ENCODE assay signal across 8 cellular contexts in genomic region chr1:93629101-93630059, GRCh38. TPM values are rescaled to one million over a fixed set of nuclear protein-coding genes. Genes with fewer than 3 reads are reported as not detected.
DNase-seq lines count a peak whose midpoint lies in the region; ATAC-seq, FAIRE-seq and TF ChIP-seq lines count a peak whose summit lies in the region.

No MANE protein-coding gene starts in this region.

- intact Hi-C loops in activated T-helper 1 cell treated with anti-CD3 and anti-CD28 coated beads, Interleukin-12 subunit alpha, Interleukin-12 subunit beta, Interleukin-2, Interleukin-4 antibody, amounts not matched to agents 30 ng/mL and 10 ng/mL and 1 ng/mL, durations not matched to agents 14 hours and 24 hours and 36 hours (cut with micrococcal nuclease) = loop anchor here (1.0 to 5.0 kb wide), 7 partner anchors 185 to 325 kb away; partner anchors contain the start of gene GCLM

- CTCF ChIA-PET in A549 (lab: Yijun Ruan, JAX) = interaction anchor here (0.6 to 11.5 kb wide), 42 partner anchors 9 to 366 kb away, joined by 3 to 236 read pairs (median 4); partner anchors contain the start of gene BCAR3
- CTCF ChIA-PET in GM10248 (lab: Yijun Ruan, JAX) = interaction anchor here (0.6 to 22.2 kb wide), 76 partner anchors 10 to 835 kb away, joined by 3 to 628 read pairs (median 5); partner anchors contain the start of genes BCAR3 and MTF2

- TF ChIP-seq EP300 in A549 (IDR thresholded peaks at IDR 0.05) = no peak

- peak overlapping the region; percentile 25; the same call in 2 of the 3 replicates for H3K4me2 ChIP-seq in A549
- H3K4me2 ChIP-seq in parathyroid adenoma (ENCODE audit: low read length) = no peak overlapping the region

- FAIRE-seq in A549 (lab: Jason Lieb, UNC) (peak; percentile 94), HTR-8/SVneo (lab: Jason Lieb, UNC) (no peak)

- H3K27me3 Mint-ChIP-seq in activated T-helper 1 cell treated with anti-CD3 and anti-CD28 coated beads, Interleukin-12 subunit alpha, Interleukin-12 subunit beta, Interleukin-2, Interleukin-4 antibody, amounts not matched to agents 30 ng/mL and 10 ng/mL and 1 ng/mL, durations not matched to agents 14 hours and 24 hours and 36 hours (ENCODE audit: insufficient read depth) = peaks cover 7% of the 10 kb centered on the region

- TF ChIP-seq RAD21 in A549 (conservative IDR thresholded peaks at IDR 0.05 in 1 of 2, IDR thresholded peaks at IDR 0.05 in 1 of 2) = peak; percentile 91 to 93

- no peak overlapping the region for H3K4me3 Mint-ChIP-seq in activated T-helper 1 cell treated with anti-CD3 and anti-CD28 coated beads, Interleukin-12 subunit alpha, Interleukin-12 subunit beta, Interleukin-2, Interleukin-4 antibody, amounts not matched to agents 30 ng/mL and 10 ng/mL and 1 ng/mL, durations not matched to agents 14 hours and 24 hours and 36 hours

- no peak overlapping the region for H3K9ac ChIP-seq in parathyroid adenoma

- POLR2A ChIA-PET in A549 (lab: Yijun Ruan, JAX) (interaction anchor here (0.5 to 1.5 kb wide), 6 partner anchors 9 to 217 kb away, joined by 3 to 7 read pairs (median 4); partner anchors contain the start of gene BCAR3), GM10248 (lab: Yijun Ruan, JAX) (interaction anchor here (0.6 kb wide), 1 partner anchor 238 kb away, joined by 4 read pairs; no protein-coding TSS in a partner anchor)

- H3K9me3 ChIP-seq in A549 (no peaks in the 10 kb centered on the region), parathyroid adenoma (ENCODE audit: control insufficient read depth, low read length) (no peaks in the 10 kb centered on the region)

- no peak overlapping the region for H3K27ac Mint-ChIP-seq in activated T-helper 1 cell treated with anti-CD3 and anti-CD28 coated beads, Interleukin-12 subunit alpha, Interleukin-12 subunit beta, Interleukin-2, Interleukin-4 antibody, amounts not matched to agents 30 ng/mL and 10 ng/mL and 1 ng/mL, durations not matched to agents 14 hours and 24 hours and 36 hours

- TF ChIP-seq POLR2A in A549 (IDR thresholded peaks at IDR 0.05; ENCODE audit: low read length) = no peak

- no peak overlapping the region for H2AFZ ChIP-seq in parathyroid adenoma

- H3K27ac ChIP-seq in A549 (peak overlapping the region; percentile 54 to 61; a peak in 5 of 6 replicates), parathyroid adenoma (no peak overlapping the region)

- no peaks in the 10 kb centered on the region for H3K79me2 ChIP-seq in parathyroid adenoma

- peak; percentile 85 for TF ChIP-seq CTCF in A549 (IDR thresholded peaks at IDR 0.05)
- TF ChIP-seq CTCF in GM10248 (IDR thresholded peaks at IDR 0.05; ENCODE audit: control extremely low read depth, extremely low read depth, low read depth, missing control alignments) = peak; percentile 78
- TF ChIP-seq CTCF in parathyroid adenoma (IDR thresholded peaks at IDR 0.05) = peak; percentile 70

- no peaks in the 10 kb centered on the region for H3K36me3 Mint-ChIP-seq in activated T-helper 1 cell treated with anti-CD3 and anti-CD28 coated beads, Interleukin-12 subunit alpha, Interleukin-12 subunit beta, Interleukin-2, Interleukin-4 antibody, amounts not matched to agents 30 ng/mL and 10 ng/mL and 1 ng/mL, durations not matched to agents 14 hours and 24 hours and 36 hours (ENCODE audit: low read depth)

- no peaks in the 10 kb centered on the region for H3K27me3 ChIP-seq in parathyroid adenoma (ENCODE audit: control insufficient read depth, insufficient read depth, low read length)

- DNase-seq in A549 (ENCODE audit: low read depth in 1 of 2, low spot score in 1 of 2) (peak; percentile 43 to 70), GM10248 (ENCODE audit: extremely low spot score) (peak; percentile 61), HTR-8/SVneo (ENCODE audit: insufficient read length, low spot score) (peak; percentile 64), NCI-H82 (lab: John Stamatoyannopoulos, UW) (peak; percentile 87), foreskin melanocyte (peak; percentile 58)
- DNase-seq in activated T-helper 1 cell treated with anti-CD3 and anti-CD28 coated beads, Interleukin-12 subunit alpha, Interleukin-12 subunit beta, Interleukin-2, Interleukin-4 antibody, amounts not matched to agents 30 ng/mL and 10 ng/mL and 1 ng/mL, durations not matched to agents 14 hours and 24 hours and 36 hours (ENCODE audit: low spot score) = peak; percentile 24

- H3K4me1 Mint-ChIP-seq in activated T-helper 1 cell treated with anti-CD3 and anti-CD28 coated beads, Interleukin-12 subunit alpha, Interleukin-12 subunit beta, Interleukin-2, Interleukin-4 antibody, amounts not matched to agents 30 ng/mL and 10 ng/mL and 1 ng/mL, durations not matched to agents 14 hours and 24 hours and 36 hours (ENCODE audit: low read depth) = no peaks in the 10 kb centered on the region

- H3K4me1 ChIP-seq in A549 (peaks cover 76% of the 10 kb centered on the region), parathyroid adenoma (no peaks in the 10 kb centered on the region)

- ATAC-seq in A549 (peak; percentile 70 to 79; a peak in 5 of 6 replicates), GM21576 (IDR thresholded peaks at IDR 0.05; ENCODE audit: unreplicated experiment) (no peak)

- WGBS in A549 (ENCODE audit: missing lambda C conversion rate) = 56% methylated on average over 9 of the region's 9 CpGs

- H3K9me3 Mint-ChIP-seq in activated T-helper 1 cell treated with anti-CD3 and anti-CD28 coated beads, Interleukin-12 subunit alpha, Interleukin-12 subunit beta, Interleukin-2, Interleukin-4 antibody, amounts not matched to agents 30 ng/mL and 10 ng/mL and 1 ng/mL, durations not matched to agents 14 hours and 24 hours and 36 hours = no peaks in the 10 kb centered on the region

- H3K36me3 ChIP-seq in parathyroid adenoma (ENCODE audit: control insufficient read depth, insufficient read depth, low read length) = no peaks in the 10 kb centered on the region

- H3K4me3 ChIP-seq in A549 (no peak overlapping the region), parathyroid adenoma (ENCODE audit: low read depth, low read length) (no peak overlapping the region)

TF ChIP-seq in A549, 52 proteins besides CTCF, POLR2A, EP300 and RAD21:
- TF ChIP-seq HEYL (CRISPR knock-in tag; IDR thresholded peaks at IDR 0.05) (no peak), ELK1 (IDR thresholded peaks at IDR 0.05; ENCODE audit: low read depth, low read length) (no peak), SMC3 (IDR thresholded peaks at IDR 0.05) (peak; percentile 94)

RNA-seq across cellular contexts. Expression of gene BCAR3, which starts 52.3 kb away (rescaled TPM):
- polyA plus RNA-seq in A549 (2011; rRNA removed) (31.6 and 32.1 TPM in 2 replicates), A549 (2017; fragmentation: RNase III; extraction: RNeasy Plus Mini Kit Qiagen cat#74134 plus additional on column Dnase treatment) (29.8 to 35.8 TPM (median 33.4 TPM) in 3 replicates)
- 28.6 and 37.0 TPM in 2 replicates for polyA plus RNA-seq in A549 (2012; cell fraction: cytosol; rRNA removed)
- polyA plus RNA-seq in A549 (2012; cell fraction: nucleus; rRNA removed) = 40.5 and 50.4 TPM in 2 replicates
- 27.5 and 30.0 TPM in 2 replicates for polyA minus RNA-seq in A549 (2011; rRNA and poly(A)+ RNA removed)
- 0.29 and 1.1 TPM in 2 replicates for total RNA-seq in activated T-helper 1 cell treated with anti-CD3 and anti-CD28 coated beads, Interleukin-12 subunit alpha, Interleukin-12 subunit beta, Interleukin-2, Interleukin-4 antibody, amounts not matched to agents 30 ng/mL and 10 ng/mL and 1 ng/mL, durations not matched to agents 14 hours and 24 hours and 36 hours

Comparison
In these comparisons a context has a peak if more than half of its experiments do, and no peak if none do; other contexts are left out.
1. DNase-seq: peak in every context shown above with its lines; median percentile 87 in NCI-H82; 64 in HTR-8/SVneo; 61 in GM10248; 58 in foreskin melanocyte; 56 in A549; 24 in activated T-helper 1 cell treated with anti-CD3 and anti-CD28 coated beads, Interleukin-12 subunit alpha, Interleukin-12 subunit beta, Interleukin-2, Interleukin-4 antibody, amounts not matched to agents 30 ng/mL and 10 ng/mL and 1 ng/mL, durations not matched to agents 14 hours and 24 hours and 36 hours.